12 cellular contexts compared by ENCODE assay signal in the genomic region with DNA sequence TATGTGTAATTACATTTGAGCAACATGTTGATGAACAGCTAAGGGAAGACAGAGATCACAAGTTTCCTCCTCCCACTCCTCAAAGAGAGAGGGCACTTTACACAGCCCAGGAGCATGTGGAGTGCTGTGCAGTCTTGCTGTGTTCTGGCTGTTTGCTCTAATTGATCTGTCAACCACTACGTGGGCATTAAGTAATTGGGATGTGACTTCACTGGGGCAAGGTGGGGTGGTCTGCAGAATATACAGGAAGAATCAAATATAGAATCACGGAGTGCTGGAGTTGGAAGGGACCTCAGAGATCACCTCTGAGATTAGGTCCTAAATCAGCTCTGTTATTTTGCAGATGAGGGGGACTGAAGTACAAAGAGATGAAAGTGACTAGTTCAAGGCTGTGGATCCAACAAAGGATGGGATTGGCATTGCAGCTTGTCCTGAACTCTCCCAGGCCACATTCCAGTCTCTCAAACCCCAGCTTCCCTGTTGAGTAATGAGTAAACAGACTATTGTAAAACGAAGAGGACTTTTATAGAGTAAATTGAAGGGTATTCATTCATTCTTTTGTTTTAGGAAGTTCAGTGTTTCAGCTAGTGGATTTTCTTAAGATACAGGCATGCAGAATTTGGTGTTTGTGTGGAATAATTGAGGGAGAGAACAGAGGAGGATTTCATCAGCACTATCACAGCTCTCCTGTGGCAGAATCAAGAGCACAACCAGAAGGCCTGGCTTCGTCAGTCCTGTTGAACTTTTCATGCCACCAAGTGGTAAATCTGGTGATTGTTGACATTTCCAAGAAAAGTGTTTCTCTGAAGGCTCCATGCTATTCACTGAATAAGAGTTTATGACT. TPM values are rescaled to one million over a fixed set of nuclear protein-coding genes. Genes with fewer than 3 reads are reported as not detected.
A peak's percentile ranks its signal among the peaks of the same experiment; 100 is the strongest.
DNase-seq lines count a peak whose midpoint lies in the region; ATAC-seq and TF ChIP-seq lines count a peak whose summit lies in the region.
"Had no signal": no experiment of that assay in that cellular context is flagged by ENCODE, and none has a peak within 500 bp of the region (broad histone marks: within the 10 kb centered on the region; RNA-seq: fewer than 3 reads in every experiment).

No MANE protein-coding gene starts in this region.

- intact Hi-C loops in HCT116 (cut with micrococcal nuclease) (no loop called here), Panc1 (cut with micrococcal nuclease; ENCODE audit: unreplicated experiment) (no loop called here), sciatic nerve (cut with DNase I) (no loop called here), dorsolateral prefrontal cortex (cut with DNase I) (no loop called here)

- in situ Hi-C loops in Panc1 (cut with HindIII; ENCODE audit: low pct_unique_long_range_greater_than_20kb, low sequenced_read_pairs): no loop called here

- H3K4me2 ChIP-seq in HCT116 (ENCODE audit: low read length): no peak overlapping the region

- no peak overlapping the region for H2AFZ ChIP-seq in HCT116 (ENCODE audit: low read depth, low read length, poor library complexity, severe bottlenecking)

- peaks cover 23% of the 10 kb centered on the region for H3K27me3 Mint-ChIP-seq in activated T-cell treated with anti-CD3 and anti-CD28 coated beads, Interleukin-2, amount 50 U/mL, for 72 hours (ENCODE audit: low read depth)

- TF ChIP-seq RAD21 in HCT116 (IDR thresholded peaks at IDR 0.05; ENCODE audit: low read depth): 0 out of 2 replicates have a peak, but pooled peaks have one; percentile 20

- peak; percentile 47; the same call in 1 of the 2 replicates for ATAC-seq in HCT116
- peak; percentile 54; the same call in 1 of the 2 replicates for ATAC-seq in Panc1
- ATAC-seq in sciatic nerve: peak; percentile 76
- no peak for ATAC-seq in activated T-cell treated with anti-CD3 and anti-CD28 coated beads, Interleukin-2, amount 50 U/mL, for 72 hours (replicated peaks in 1 of 2)

- H3K9ac ChIP-seq in HCT116 (ENCODE audit: low read length): no peak overlapping the region

- no peaks in the 10 kb centered on the region for H3K9me2 ChIP-seq in HCT116 (ENCODE audit: insufficient read depth)

- TF ChIP-seq CTCF in HCT116 (IDR thresholded peaks at IDR 0.05 in 2 of 3, conservative IDR thresholded peaks at IDR 0.05 in 1 of 3; ENCODE audit: borderline replicate concordance in 1 of 3, insufficient read depth in 1 of 3, low read depth in 2 of 3, low read length in 2 of 3) (0 out of 6 replicates have a peak, but pooled peaks of 1 of the 3 experiments have one; percentile 5), Panc1 (IDR thresholded peaks at IDR 0.05) (no peak; the same call in 1 of the 2 replicates), dorsolateral prefrontal cortex (IDR thresholded peaks at IDR 0.05 in 54 of 56, conservative IDR thresholded peaks at IDR 0.05 in 2 of 56; ENCODE audit: low read depth in 1 of 56, partially characterized antibody in 56 of 56) (peak in 3 of 56 donors; percentile 19 to 36 (median 34))

- no peak overlapping the region for H3K27ac Mint-ChIP-seq in activated T-cell treated with anti-CD3 and anti-CD28 coated beads, Interleukin-2, amount 50 U/mL, for 72 hours
- H3K27ac Mint-ChIP-seq: CD4-positive, alpha-beta T cell had no signal

- POLR2A ChIA-PET in HCT116 (lab: Charles Lee): interaction anchor here (1.5 kb wide), 1 partner anchor 54 kb away, joined by 4 read pairs; no protein-coding TSS in a partner anchor
- POLR2A ChIA-PET in Panc1 (lab: Charles Lee): no interaction called here

- BruUV-seq in HCT116 (replicated peaks; lab: Mats Ljungman, UMichigan): no TSS peak
- BruUV-seq in Panc1 (replicated peaks; lab: Mats Ljungman, UMichigan): no TSS peak

- no peaks in the 10 kb centered on the region for H3K9me3 Mint-ChIP-seq in activated T-cell treated with anti-CD3 and anti-CD28 coated beads, Interleukin-2, amount 50 U/mL, for 72 hours
- H3K9me3 Mint-ChIP-seq: CD4-positive, alpha-beta T cell had no signal

- H3K4me1 ChIP-seq in HCT116 (ENCODE audit: control insufficient read depth in 1 of 2, insufficient read depth in 2 of 2, low read length in 2 of 2) (peaks cover 23 to 27% of the 10 kb centered on the region in 2 experiments), Panc1 (ENCODE audit: control insufficient read depth, insufficient read depth, low read length) (peaks cover 75% of the 10 kb centered on the region)

- RAD21 ChIA-PET in HCT116 (lab: Charles Lee; ENCODE audit: low non-redundant PET in 1 of 2, low total read pairs in 2 of 2, uncharacterized antibody in 2 of 2, unreplicated experiment in 2 of 2): interaction anchor here in 1 of 2 experiments (0.7 kb wide), 1 partner anchor 22 kb away, joined by 3 read pairs; a partner anchor contains a TSS

- TF ChIP-seq POLR2A in HCT116 (IDR thresholded peaks at IDR 0.05; ENCODE audit: borderline replicate concordance, extremely low read depth, insufficient read depth, insufficient read length): no peak

- no peaks in the 10 kb centered on the region for H3K4me1 Mint-ChIP-seq in activated T-cell treated with anti-CD3 and anti-CD28 coated beads, Interleukin-2, amount 50 U/mL, for 72 hours (ENCODE audit: low read depth)
- H3K4me1 Mint-ChIP-seq: naive B cell had no signal

- no peak overlapping the region for H3K4me3 Mint-ChIP-seq in activated T-cell treated with anti-CD3 and anti-CD28 coated beads, Interleukin-2, amount 50 U/mL, for 72 hours
- H3K4me3 Mint-ChIP-seq: CD4-positive, alpha-beta T cell; naive B cell had no signal

- no peak overlapping the region for H3K4me3 ChIP-seq in HCT116 (replicated peaks in 1 of 2; ENCODE audit: low read depth in 1 of 2, low read length in 2 of 2)
- no peak overlapping the region for H3K4me3 ChIP-seq in Panc1 (ENCODE audit: low read depth in 2 of 2, low read length in 2 of 2)
- H3K4me3 ChIP-seq in dorsolateral prefrontal cortex: no peak overlapping the region

- no peaks in the 10 kb centered on the region for H3K36me3 Mint-ChIP-seq in activated T-cell treated with anti-CD3 and anti-CD28 coated beads, Interleukin-2, amount 50 U/mL, for 72 hours (ENCODE audit: insufficient read depth in 2 of 2)
- H3K36me3 Mint-ChIP-seq: naive B cell had no signal

- no peaks in the 10 kb centered on the region for H4K20me1 ChIP-seq in HCT116 (ENCODE audit: insufficient read depth)

- H3K9me3 ChIP-seq in HCT116 (ENCODE audit: control insufficient read depth in 1 of 2, insufficient read depth in 1 of 2, low read depth in 1 of 2, low read length in 2 of 2): no peaks in the 10 kb centered on the region
- H3K9me3 ChIP-seq in Panc1 (ENCODE audit: control insufficient read depth, insufficient read depth, low read depth, low read length): no peaks in the 10 kb centered on the region

- DNase-seq in HCT116 (ENCODE audit: low read depth, low spot score) (no peak), Panc1 (ENCODE audit: low read depth, low spot score) (no peak), iPS-NIHi7 (ENCODE audit: extremely low spot score) (peak; percentile 36), sciatic nerve (ENCODE audit: low spot score) (no peak), OCI-M2 (lab: John Stamatoyannopoulos, UW; ENCODE audit: unreplicated experiment) (no peak), dorsolateral prefrontal cortex (no peak)
- DNase-seq in activated T-cell treated with anti-CD3 and anti-CD28 coated beads, Interleukin-2, amount 50 U/mL, for 72 hours: no peak
- DNase-seq: activated CD4-positive, CD25-positive, alpha-beta regulatory T cell treated with anti-CD3 and anti-CD28 coated beads, Interleukin-2, amount 50 U/mL, for 72 hours; CD4-positive, alpha-beta T cell; naive B cell; NCI-H2081 treated with DMSO at 0.1 percent for 48 hours; SW 1271 had no signal

- H3K27ac ChIP-seq in HCT116 (ENCODE audit: low read depth, low read length): peak overlapping the region; percentile 12; the same call in 1 of the 2 replicates
- H3K27ac ChIP-seq in Panc1 (ENCODE audit: low read length): peak overlapping the region; percentile 79
- peak overlapping the region in 19 of 59 donors; percentile 1 to 52 (median 29) for H3K27ac ChIP-seq in dorsolateral prefrontal cortex

- no peaks in the 10 kb centered on the region for H3K79me2 ChIP-seq in HCT116 (ENCODE audit: insufficient read depth, low read length)

- CTCF ChIA-PET in HCT116 (lab: Charles Lee) (no interaction called here), Panc1 (lab: Charles Lee) (interaction anchor here (0.6 kb wide), 1 partner anchor 336 kb away, joined by 3 read pairs; no protein-coding TSS in a partner anchor)

- no peaks in the 10 kb centered on the region for H3K36me3 ChIP-seq in HCT116 (ENCODE audit: control insufficient read depth in 1 of 2, insufficient read depth in 2 of 2, low read length in 2 of 2)
- H3K36me3 ChIP-seq in Panc1 (ENCODE audit: control insufficient read depth, insufficient read depth, low read length): no peaks in the 10 kb centered on the region; the same call in 1 of the 2 replicates

- H3K27me3 ChIP-seq in HCT116 (ENCODE audit: insufficient read depth, low read length) (no peaks in the 10 kb centered on the region), Panc1 (ENCODE audit: control insufficient read depth, insufficient read depth, low read length) (no peaks in the 10 kb centered on the region), dorsolateral prefrontal cortex (no peaks in the 10 kb centered on the region)

TF ChIP-seq in HCT116, 20 proteins besides CTCF, POLR2A, EP300 and RAD21 (continues in another document):
- TF ChIP-seq EZH2 (IDR thresholded peaks at IDR 0.05): no peak
- no peak for TF ChIP-seq ZNF274 (IDR thresholded peaks at IDR 0.05; ENCODE audit: low read depth, low read length)
- TF ChIP-seq JUND (IDR thresholded peaks at IDR 0.05): no peak

RNA-seq across cellular contexts. Expression of a gene that starts 22.4 kb away (rescaled TPM):
- total RNA-seq in HCT116 (2021; ENCODE audit: unreplicated experiment) (5.3 TPM), Panc1 (2021; ENCODE audit: unreplicated experiment) (27.9 TPM), sciatic nerve (9.1 TPM), dorsolateral prefrontal cortex (10 to 100 TPM; 23.1 to 93.8 (median 58.4) TPM)
- polyA plus RNA-seq in HCT116 (2012): 4.7 and 4.8 TPM in 2 replicates
- polyA plus RNA-seq in Panc1 (2012; ENCODE audit: insufficient read length): 20.0 TPM
- under 1 TPM; 0.21 to 0.26 TPM for total RNA-seq in activated T-cell treated with anti-CD3 and anti-CD28 coated beads, Interleukin-2, amount 50 U/mL, for 72 hours
- total RNA-seq: CD4-positive, alpha-beta T cell had no signal

Comparison
In these comparisons a context has a peak if more than half of its experiments do, and no peak if none do; other contexts are left out.
1. ATAC-seq: peak in HCT116 (single experiment), Panc1 (single experiment) and sciatic nerve (single experiment); none in activated T-cell treated with anti-CD3 and anti-CD28 coated beads, Interleukin-2, amount 50 U/mL, for 72 hours (0 of 2).